In genomic region chr11:8075119-8075726, GRCh38 we compare ENCODE assay signal across 26 cellular contexts. TPM values are rescaled to one million over a fixed set of nuclear protein-coding genes. Genes with fewer than 3 reads are reported as not detected.
DNase-seq lines count a peak whose midpoint lies in the region; ATAC-seq and TF ChIP-seq lines count a peak whose summit lies in the region.
"Had no signal": no experiment of that assay in that cellular context is flagged by ENCODE, and none has a peak within 500 bp of the region (broad histone marks: within the 10 kb centered on the region; RNA-seq: fewer than 3 reads in every experiment).

No MANE protein-coding gene starts in this region.

- no peak for TF ChIP-seq CTCF in foreskin keratinocyte (conservative IDR thresholded peaks at IDR 0.05)
- no peak for TF ChIP-seq CTCF in chondrocyte (IDR thresholded peaks at IDR 0.05)
- TF ChIP-seq CTCF in natural killer cell (IDR thresholded peaks at IDR 0.05): no peak

- peaks cover 26% of the 10 kb centered on the region for H3K27me3 ChIP-seq in foreskin keratinocyte
- H3K27me3 ChIP-seq: SJSA1 had no signal

- H3K4me1 Mint-ChIP-seq in activated naive CD8-positive, alpha-beta T cell treated with anti-CD3 and anti-CD28 coated beads, Interleukin-2, amount 50 U/mL, for 24 hours: peaks cover 10% of the 10 kb centered on the region
- H3K4me1 Mint-ChIP-seq in activated naive CD8-positive, alpha-beta T cell treated with anti-CD3 and anti-CD28 coated beads for 36 hours: peaks cover 4% of the 10 kb centered on the region
- H3K4me1 Mint-ChIP-seq in activated T-helper 17 cell treated with anti-CD3 and anti-CD28 coated beads, Interleukin-2, amount 50 U/mL, for 72 hours: peaks cover 5% of the 10 kb centered on the region
- H3K4me1 Mint-ChIP-seq in chondrocyte (ENCODE audit: low read depth): peaks cover 4% of the 10 kb centered on the region
- no peaks in the 10 kb centered on the region for H3K4me1 Mint-ChIP-seq in natural killer cell
- H3K4me1 Mint-ChIP-seq: CD4-positive, alpha-beta memory T cell had no signal

- no peaks in the 10 kb centered on the region for H3K4me1 ChIP-seq in foreskin keratinocyte
- H3K4me1 ChIP-seq: SJSA1 had no signal

- H3K36me3 Mint-ChIP-seq in activated naive CD8-positive, alpha-beta T cell treated with anti-CD3 and anti-CD28 coated beads, Interleukin-2, amount 50 U/mL, for 24 hours (ENCODE audit: low read depth): no peaks in the 10 kb centered on the region
- no peaks in the 10 kb centered on the region for H3K36me3 Mint-ChIP-seq in activated naive CD8-positive, alpha-beta T cell treated with anti-CD3 and anti-CD28 coated beads for 36 hours
- H3K36me3 Mint-ChIP-seq in activated T-helper 17 cell treated with anti-CD3 and anti-CD28 coated beads, Interleukin-2, amount 50 U/mL, for 72 hours (ENCODE audit: low read depth): no peaks in the 10 kb centered on the region
- H3K36me3 Mint-ChIP-seq in chondrocyte (ENCODE audit: low read depth) (no peaks in the 10 kb centered on the region), natural killer cell (no peaks in the 10 kb centered on the region)
- H3K36me3 Mint-ChIP-seq: CD4-positive, alpha-beta memory T cell had no signal

- no peak for DNase-seq in activated naive CD8-positive, alpha-beta T cell treated with anti-CD3 and anti-CD28 coated beads, Interleukin-2, amount 50 U/mL, for 24 hours
- no peak for DNase-seq in activated naive CD8-positive, alpha-beta T cell treated with anti-CD3 and anti-CD28 coated beads for 36 hours
- DNase-seq in OCI-M1 (lab: John Stamatoyannopoulos, UW): peak; percentile 3
- DNase-seq in foreskin keratinocyte: no peak
- no peak for DNase-seq in chondrocyte (ENCODE audit: low spot score)
- DNase-seq in natural killer cell: no peak
- DNase-seq: C1 segment of cervical spinal cord; CD4-positive, alpha-beta memory T cell; COR-L47; DMS53; GDM1; HCEC 1CT; KBM-7; MV-4-11; NCI-H1105; NCI-H1436 treated with DMSO at 0.1 percent for 48 hours; NCI-H187 treated with DMSO at 0.1 percent for 48 hours; NCI-H2107; NCI-H524; NCI-H774; PC-9 had no signal

- H3K9me3 Mint-ChIP-seq in activated naive CD8-positive, alpha-beta T cell treated with anti-CD3 and anti-CD28 coated beads, Interleukin-2, amount 50 U/mL, for 24 hours: no peaks in the 10 kb centered on the region
- H3K9me3 Mint-ChIP-seq in activated naive CD8-positive, alpha-beta T cell treated with anti-CD3 and anti-CD28 coated beads for 36 hours: no peaks in the 10 kb centered on the region
- H3K9me3 Mint-ChIP-seq in activated T-helper 17 cell treated with anti-CD3 and anti-CD28 coated beads, Interleukin-2, amount 50 U/mL, for 72 hours: no peaks in the 10 kb centered on the region
- H3K9me3 Mint-ChIP-seq in chondrocyte (ENCODE audit: low read depth) (no peaks in the 10 kb centered on the region), natural killer cell (no peaks in the 10 kb centered on the region)
- H3K9me3 Mint-ChIP-seq: CD4-positive, alpha-beta memory T cell had no signal

- peak overlapping the region; percentile 23 for H3K27ac Mint-ChIP-seq in activated naive CD8-positive, alpha-beta T cell treated with anti-CD3 and anti-CD28 coated beads, Interleukin-2, amount 50 U/mL, for 24 hours
- H3K27ac Mint-ChIP-seq in activated naive CD8-positive, alpha-beta T cell treated with anti-CD3 and anti-CD28 coated beads for 36 hours: no peak overlapping the region
- H3K27ac Mint-ChIP-seq in activated T-helper 17 cell treated with anti-CD3 and anti-CD28 coated beads, Interleukin-2, amount 50 U/mL, for 72 hours: no peak overlapping the region
- no peak overlapping the region for H3K27ac Mint-ChIP-seq in chondrocyte (ENCODE audit: unreplicated experiment)
- no peak overlapping the region for H3K27ac Mint-ChIP-seq in natural killer cell

- peaks cover 27% of the 10 kb centered on the region for H3K27me3 Mint-ChIP-seq in activated naive CD8-positive, alpha-beta T cell treated with anti-CD3 and anti-CD28 coated beads, Interleukin-2, amount 50 U/mL, for 24 hours
- peaks cover 36% of the 10 kb centered on the region for H3K27me3 Mint-ChIP-seq in activated naive CD8-positive, alpha-beta T cell treated with anti-CD3 and anti-CD28 coated beads for 36 hours
- H3K27me3 Mint-ChIP-seq in activated T-helper 17 cell treated with anti-CD3 and anti-CD28 coated beads, Interleukin-2, amount 50 U/mL, for 72 hours: peaks cover 4% of the 10 kb centered on the region
- H3K27me3 Mint-ChIP-seq in chondrocyte (ENCODE audit: low read depth) (peaks cover 26% of the 10 kb centered on the region), natural killer cell (ENCODE audit: low read depth in 2 of 2) (peaks cover 21 to 53% of the 10 kb centered on the region in 2 donors)

- no peak overlapping the region for H3K27ac ChIP-seq in foreskin keratinocyte
- H3K27ac ChIP-seq: PC-9, SJSA1 had no signal

- no peak overlapping the region for H3K4me3 Mint-ChIP-seq in activated naive CD8-positive, alpha-beta T cell treated with anti-CD3 and anti-CD28 coated beads, Interleukin-2, amount 50 U/mL, for 24 hours
- no peak overlapping the region for H3K4me3 Mint-ChIP-seq in activated naive CD8-positive, alpha-beta T cell treated with anti-CD3 and anti-CD28 coated beads for 36 hours
- no peak overlapping the region for H3K4me3 Mint-ChIP-seq in activated T-helper 17 cell treated with anti-CD3 and anti-CD28 coated beads, Interleukin-2, amount 50 U/mL, for 72 hours
- no peak overlapping the region for H3K4me3 Mint-ChIP-seq in chondrocyte (ENCODE audit: unreplicated experiment)
- H3K4me3 Mint-ChIP-seq in natural killer cell: no peak overlapping the region
- H3K4me3 Mint-ChIP-seq: CD4-positive, alpha-beta memory T cell had no signal

- intact Hi-C loops in natural killer cell (cut with micrococcal nuclease): no loop called here

- peak; percentile 37 for ATAC-seq in activated naive CD8-positive, alpha-beta T cell treated with anti-CD3 and anti-CD28 coated beads, Interleukin-2, amount 50 U/mL, for 24 hours
- peak; percentile 49 for ATAC-seq in activated T-helper 17 cell treated with anti-CD3 and anti-CD28 coated beads, Interleukin-2, amount 50 U/mL, for 72 hours (replicated peaks)
- peak; percentile 28 for ATAC-seq in foreskin keratinocyte
- no peak for ATAC-seq in HG03354 (IDR thresholded peaks at IDR 0.05; ENCODE audit: poor library complexity, severe bottlenecking, unreplicated experiment)
- ATAC-seq in natural killer cell: no peak
- ATAC-seq: GM12878, HepG2 had no signal

RNA-seq across cellular contexts. Expression of gene TUB, which starts 5.8 kb away (rescaled TPM):
- under 1 TPM; 0.19 to 0.34 TPM for total RNA-seq in activated naive CD8-positive, alpha-beta T cell treated with anti-CD3 and anti-CD28 coated beads for 36 hours
- under 1 TPM; 0.28 to 0.50 TPM for total RNA-seq in activated T-helper 17 cell treated with anti-CD3 and anti-CD28 coated beads, Interleukin-2, amount 50 U/mL, for 72 hours
- total RNA-seq in foreskin keratinocyte (2.4 and 2.5 TPM in 2 replicates), chondrocyte (14.1 to 17.2 TPM (median 14.3 TPM) in 3 replicates), natural killer cell (not detected)
- polyA plus RNA-seq in foreskin keratinocyte: 0.48 and 0.70 TPM in 2 replicates
- total RNA-seq: GM12878, PC-9 had no signal

Comparison
In these comparisons a context has a peak if more than half of its experiments do, and no peak if none do; other contexts are left out.
1. ATAC-seq: peak in activated naive CD8-positive, alpha-beta T cell treated with anti-CD3 and anti-CD28 coated beads, Interleukin-2, amount 50 U/mL, for 24 hours (single experiment), activated T-helper 17 cell treated with anti-CD3 and anti-CD28 coated beads, Interleukin-2, amount 50 U/mL, for 72 hours (single experiment) and foreskin keratinocyte (single experiment); none in HG03354 (single experiment) and natural killer cell (0 of 3).